ENCODE assay signal across 8 cellular contexts in genomic region chr13:43058318-43058674, GRCh38. TPM values are rescaled to one million over a fixed set of nuclear protein-coding genes. Genes with fewer than 3 reads are reported as not detected.
A peak's percentile ranks its signal among the peaks of the same experiment; 100 is the strongest.
DNase-seq lines count a peak whose midpoint lies in the region; TF ChIP-seq lines count a peak whose summit lies in the region.

No MANE protein-coding gene starts in this region.

- no peaks in the 10 kb centered on the region for H3K27me3 ChIP-seq in neuronal stem cell (ENCODE audit: control insufficient read depth in 3 of 3, insufficient read depth in 3 of 3, low read depth in 1 of 3, low read length in 3 of 3)

- no peak overlapping the region for H2AK5ac ChIP-seq in neuronal stem cell (ENCODE audit: low read depth, low read length)

- peak; percentile 44 to 55 for DNase-seq in activated T-cell treated with anti-CD3 and anti-CD28 coated beads, Interleukin-2, amount 50 U/mL, for 48 hours
- DNase-seq in activated T-cell treated with anti-CD3 and anti-CD28 coated beads for 4 hours (no peak), NCI-H345 treated with DMSO at 0.1 percent for 48 hours (lab: John Stamatoyannopoulos, UW; ENCODE audit: unreplicated experiment) (peak; percentile 85), chondrocyte (ENCODE audit: low spot score) (no peak), neuronal stem cell (ENCODE audit: low spot score) (no peak), GM19240 (ENCODE audit: insufficient read length, low spot score) (no peak), NCI-H2171 treated with DMSO at 0.1 percent for 48 hours (lab: John Stamatoyannopoulos, UW) (no peak), GF-D8 (lab: John Stamatoyannopoulos, UW) (no peak)

- no peak overlapping the region for H4K91ac ChIP-seq in neuronal stem cell (ENCODE audit: low read depth, low read length, poor library complexity)

- H2BK120ac ChIP-seq in neuronal stem cell (ENCODE audit: low read depth, low read length), result no peak overlapping the region

- no peak overlapping the region for H4K8ac ChIP-seq in neuronal stem cell (ENCODE audit: low read depth, low read length)

- peaks cover 0 to 5% of the 10 kb centered on the region in 2 donors for H3K9me3 ChIP-seq in neuronal stem cell (replicated peaks in 1 of 2; ENCODE audit: control insufficient read depth in 2 of 2, insufficient read depth in 1 of 2, low read depth in 1 of 2, low read length in 2 of 2)

- no peaks in the 10 kb centered on the region for H3K9me3 Mint-ChIP-seq in chondrocyte (ENCODE audit: low read depth)

- no peaks in the 10 kb centered on the region for H3K36me3 Mint-ChIP-seq in chondrocyte (ENCODE audit: low read depth)

- peak overlapping the region; percentile 59 for H3K4me3 Mint-ChIP-seq in chondrocyte (ENCODE audit: unreplicated experiment)

- no peak overlapping the region for H3K23ac ChIP-seq in neuronal stem cell (ENCODE audit: low read depth, low read length, poor library complexity)

- no peak overlapping the region for H3K9ac ChIP-seq in neuronal stem cell (ENCODE audit: low read depth, low read length, poor library complexity)

- no peak overlapping the region for H2BK5ac ChIP-seq in neuronal stem cell (ENCODE audit: low read length)

- no peak overlapping the region for H3K4ac ChIP-seq in neuronal stem cell (ENCODE audit: low read length)

- H3K4me1 Mint-ChIP-seq in chondrocyte (ENCODE audit: low read depth), result peaks cover 31% of the 10 kb centered on the region

- no CpG with 5 or more reads among the region's 1 CpG for WGBS in neuronal stem cell (ENCODE audit: extremely low coverage in 2 of 2, insufficient read length in 2 of 2, insufficient replicate concordance in 1 of 2), 2 donors

- no peak overlapping the region for H2BK15ac ChIP-seq in neuronal stem cell (ENCODE audit: low read length)

- H3K79me1 ChIP-seq in neuronal stem cell (ENCODE audit: low read depth, low read length), result no peaks in the 10 kb centered on the region

- peaks cover 0 to 4% of the 10 kb centered on the region in 2 donors for H3K4me1 ChIP-seq in neuronal stem cell (ENCODE audit: control insufficient read depth in 2 of 2, insufficient read depth in 1 of 2, low read depth in 1 of 2, low read length in 2 of 2)

- no peak overlapping the region for H2BK12ac ChIP-seq in neuronal stem cell (ENCODE audit: low read length)

- H2AFZ ChIP-seq in neuronal stem cell (ENCODE audit: low read length), result peak overlapping the region; percentile 29

- peak overlapping the region; percentile 97 for H3K27ac Mint-ChIP-seq in chondrocyte (ENCODE audit: unreplicated experiment)

- H3K18ac ChIP-seq in neuronal stem cell (ENCODE audit: low read length), result no peak overlapping the region

- H3K27me3 Mint-ChIP-seq in chondrocyte (ENCODE audit: low read depth), result no peaks in the 10 kb centered on the region

- no peaks in the 10 kb centered on the region for H3K36me3 ChIP-seq in neuronal stem cell (replicated peaks in 1 of 2; ENCODE audit: control insufficient read depth in 2 of 2, insufficient read depth in 2 of 2, low read length in 2 of 2)

- H3K27ac ChIP-seq in neuronal stem cell (replicated peaks; ENCODE audit: low read length), result no peak overlapping the region

- no peak overlapping the region for H3K4me2 ChIP-seq in neuronal stem cell (ENCODE audit: insufficient read depth, low read length, poor library complexity, severe bottlenecking)

- H3K14ac ChIP-seq in neuronal stem cell (ENCODE audit: low read length), result no peak overlapping the region

- no peak overlapping the region for H3K4me3 ChIP-seq in neuronal stem cell (ENCODE audit: low read length in 2 of 2)

- no peak for TF ChIP-seq CTCF in chondrocyte (IDR thresholded peaks at IDR 0.05)

RNA-seq across cellular contexts. Expression of gene DNAJC15, which starts 34.9 kb away (rescaled TPM):
- 18.0 to 24.3 TPM (median 21.6 TPM) in 3 replicates for total RNA-seq in chondrocyte
- polyA plus RNA-seq in neuronal stem cell (2013, experiment 1 of 2), result 2.3 TPM
- 2.9 TPM for polyA plus RNA-seq in neuronal stem cell (2013, experiment 2 of 2)

Comparison
In these comparisons a context has a peak if more than half of its experiments do, and no peak if none do; other contexts are left out.
1. DNase-seq: peak in activated T-cell treated with anti-CD3 and anti-CD28 coated beads, Interleukin-2, amount 50 U/mL, for 48 hours (2 of 2) and NCI-H345 treated with DMSO at 0.1 percent for 48 hours (single experiment); none in activated T-cell treated with anti-CD3 and anti-CD28 coated beads for 4 hours (single experiment), chondrocyte (single experiment), neuronal stem cell (single experiment), GM19240 (single experiment), NCI-H2171 treated with DMSO at 0.1 percent for 48 hours (single experiment) and GF-D8 (single experiment).